8 cellular contexts compared by ENCODE assay signal in genomic region chr9:114906922-114907571, GRCh38. TPM values are rescaled to one million over a fixed set of nuclear protein-coding genes. Genes with fewer than 3 reads are reported as not detected.
DNase-seq lines count a peak whose midpoint lies in the region; FAIRE-seq and TF ChIP-seq lines count a peak whose summit lies in the region.

No MANE protein-coding gene starts in this region.

- peaks cover 81% of the 10 kb centered on the region for H3K4me1 Mint-ChIP-seq in activated naive CD8-positive, alpha-beta T cell treated with anti-CD3 and anti-CD28 coated beads for 36 hours

- peaks cover 86% of the 10 kb centered on the region for H3K36me3 Mint-ChIP-seq in activated naive CD8-positive, alpha-beta T cell treated with anti-CD3 and anti-CD28 coated beads for 36 hours

- H3K4me3 ChIP-seq in AG10803 (ENCODE audit: low read length) = no peak overlapping the region
- no peak overlapping the region for H3K4me3 ChIP-seq in kidney (ENCODE audit: low read length in 2 of 2)

- H3K36me3 ChIP-seq in kidney (ENCODE audit: control insufficient read depth in 1 of 2, insufficient read depth in 2 of 2, low read length in 2 of 2) = no peaks in the 10 kb centered on the region

- FAIRE-seq in kidney (lab: Jason Lieb, UNC) (no peak), urothelium cell line (lab: Jason Lieb, UNC) (no peak)

- POLR2A ChIA-PET in GM10248 (lab: Yijun Ruan, JAX) = no interaction called here

- no peaks in the 10 kb centered on the region for H3K27me3 Mint-ChIP-seq in activated naive CD8-positive, alpha-beta T cell treated with anti-CD3 and anti-CD28 coated beads for 36 hours

- no peak overlapping the region for H3K9ac ChIP-seq in kidney (ENCODE audit: low read length in 2 of 2)

- H3K27ac ChIP-seq in kidney (ENCODE audit: low read depth in 2 of 2, low read length in 2 of 2) = no peak overlapping the region

- H3K4me1 ChIP-seq in kidney (ENCODE audit: control insufficient read depth in 1 of 2, insufficient read depth in 1 of 2, low read depth in 1 of 2, low read length in 2 of 2) = peaks cover 3 to 7% of the 10 kb centered on the region in 2 donors

- H3K27ac Mint-ChIP-seq in activated naive CD8-positive, alpha-beta T cell treated with anti-CD3 and anti-CD28 coated beads for 36 hours = peak overlapping the region; percentile 96

- CTCF ChIA-PET in GM10248 (lab: Yijun Ruan, JAX) = interaction anchor here (0.7 to 3.9 kb wide), 27 partner anchors 9 to 512 kb away, joined by 3 to 35 read pairs (median 3); partner anchors contain the start of gene TEX48

- H3K4me3 Mint-ChIP-seq in activated naive CD8-positive, alpha-beta T cell treated with anti-CD3 and anti-CD28 coated beads for 36 hours = no peak overlapping the region

- peak; percentile 85 for TF ChIP-seq CTCF in AG10803 (conservative IDR thresholded peaks at IDR 0.05; ENCODE audit: low read length)
- TF ChIP-seq CTCF in GM10248 (IDR thresholded peaks at IDR 0.05; ENCODE audit: control extremely low read depth, extremely low read depth, low read depth, missing control alignments) = peak; percentile 43
- TF ChIP-seq CTCF in kidney (IDR thresholded peaks at IDR 0.05; ENCODE audit: borderline replicate concordance, extremely low read depth, insufficient read depth) = peak; percentile 71

- DNase-seq in AG10803 (ENCODE audit: low read depth) (no peak), GM10248 (ENCODE audit: extremely low spot score) (no peak), NCI-H2196 (lab: John Stamatoyannopoulos, UW; ENCODE audit: unreplicated experiment) (peak; percentile 79), kidney (no peak), urothelium cell line (ENCODE audit: low spot score) (peak; percentile 47), D341Med (ENCODE audit: low spot score) (no peak), occipital lobe (lab: John Stamatoyannopoulos, UW) (no peak)
- no peak for DNase-seq in activated naive CD8-positive, alpha-beta T cell treated with anti-CD3 and anti-CD28 coated beads for 36 hours

- no peaks in the 10 kb centered on the region for H3K9me3 Mint-ChIP-seq in activated naive CD8-positive, alpha-beta T cell treated with anti-CD3 and anti-CD28 coated beads for 36 hours

- H3K9me3 ChIP-seq in kidney (ENCODE audit: control insufficient read depth in 1 of 2, low read length in 2 of 2) = no peaks in the 10 kb centered on the region

- intact Hi-C loops in kidney (cut with DNase I) = no loop called here

RNA-seq across cellular contexts. Expression of gene TNFSF8, which starts 23.3 kb away (rescaled TPM):
- total RNA-seq in activated naive CD8-positive, alpha-beta T cell treated with anti-CD3 and anti-CD28 coated beads for 36 hours = 10 to 100 TPM; 57.3 to 59.9 TPM
- 5.0 TPM for total RNA-seq in kidney
- polyA plus RNA-seq in kidney (ENCODE audit: insufficient read depth, low read depth, low replicate concordance) = 0.43 TPM
- total RNA-seq in occipital lobe = 1.1 TPM

Comparison
In these comparisons a context has a peak if more than half of its experiments do, and no peak if none do; other contexts are left out.
1. DNase-seq: peak in NCI-H2196 (single experiment) and urothelium cell line (single experiment); none in AG10803 (single experiment), GM10248 (single experiment), activated naive CD8-positive, alpha-beta T cell treated with anti-CD3 and anti-CD28 coated beads for 36 hours (single experiment), kidney (single experiment), D341Med (single experiment) and occipital lobe (single experiment).
2. Peak in every context shown above with its lines, with median percentiles within 50 percentile points of each other: CTCF ChIP-seq.